Comparison of ENCODE assay signal across 1 cellular context in the genomic region with DNA sequence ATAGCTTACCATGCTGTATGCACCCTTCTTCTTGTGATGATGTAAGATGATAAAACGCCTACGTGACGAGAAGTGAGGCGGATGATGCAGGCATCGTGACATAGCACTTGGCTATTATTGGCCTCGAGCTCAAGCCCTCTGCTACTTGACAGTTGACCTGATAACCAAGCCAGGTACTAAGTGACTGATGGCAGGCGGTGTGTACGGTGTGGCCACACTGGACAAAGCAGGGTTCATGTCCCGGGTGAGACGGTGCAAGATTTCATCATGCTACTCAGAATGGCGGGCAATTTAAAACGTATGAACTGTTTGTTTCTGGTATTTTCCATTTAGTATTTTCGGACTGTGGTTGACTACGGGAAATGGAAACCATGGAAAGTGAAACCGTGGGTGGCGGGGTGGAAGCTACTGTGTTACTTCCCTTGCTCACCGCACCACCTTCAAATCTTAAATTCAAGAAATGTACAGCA.
TF ChIP-seq lines count a peak whose summit lies in the region.

No MANE protein-coding gene starts in this region.

TF ChIP-seq in K562, 482 proteins besides CTCF, POLR2A, EP300 and RAD21 (continued from another document and continues in another):
- TF ChIP-seq, protein P1, sequence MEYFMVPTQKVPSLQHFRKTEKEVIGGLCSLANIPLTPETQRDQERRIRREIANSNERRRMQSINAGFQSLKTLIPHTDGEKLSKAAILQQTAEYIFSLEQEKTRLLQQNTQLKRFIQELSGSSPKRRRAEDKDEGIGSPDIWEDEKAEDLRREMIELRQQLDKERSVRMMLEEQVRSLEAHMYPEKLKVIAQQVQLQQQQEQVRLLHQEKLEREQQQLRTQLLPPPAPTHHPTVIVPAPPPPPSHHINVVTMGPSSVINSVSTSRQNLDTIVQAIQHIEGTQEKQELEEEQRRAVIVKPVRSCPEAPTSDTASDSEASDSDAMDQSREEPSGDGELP (CRISPR knock-in tag; IDR thresholded peaks at IDR 0.05; ENCODE audit: borderline replicate concordance) = no peak
- TF ChIP-seq RBFOX2 (IDR thresholded peaks at IDR 0.05; ENCODE audit: low read depth, low read length) (no peak; the same call in 1 of the 2 replicates), PML (IDR thresholded peaks at IDR 0.05; ENCODE audit: low read length) (no peak), MTA1 (IDR thresholded peaks at IDR 0.05; ENCODE audit: borderline replicate concordance) (0 out of 2 replicates have a peak, but pooled peaks have one; percentile 21), RBM25 (IDR thresholded peaks at IDR 0.05; ENCODE audit: low read depth, low read length, severe bottlenecking) (no peak), PCBP2 (IDR thresholded peaks at IDR 0.05; ENCODE audit: low read depth, low read length, poor library complexity, severe bottlenecking) (no peak), ZNF143 (CRISPR knock-in tag; IDR thresholded peaks at IDR 0.05) (no peak), BACH1 (tag; IDR thresholded peaks at IDR 0.05) (0 out of 2 replicates have a peak, but pooled peaks have one; percentile 65), HMG20B (CRISPR knock-in tag; IDR thresholded peaks at IDR 0.05) (no peak), TEAD4 (IDR thresholded peaks at IDR 0.05; ENCODE audit: low read length) (peak; percentile 19; the same call in 1 of the 2 replicates), TEAD4 (CRISPR knock-in tag; IDR thresholded peaks at IDR 0.05; ENCODE audit: borderline replicate concordance) (no peak), HNRNPL (IDR thresholded peaks at IDR 0.05; ENCODE audit: low read depth, low read length) (no peak), NR4A1 (CRISPR knock-in tag; IDR thresholded peaks at IDR 0.05) (no peak), NR4A1 (tag; IDR thresholded peaks at IDR 0.05) (peak; percentile 46; the same call in 1 of the 2 replicates), NR2C2 (CRISPR knock-in tag; IDR thresholded peaks at IDR 0.05) (no peak), NR2C2 (tag; IDR thresholded peaks at IDR 0.05) (peak; percentile 72), PRPF4 (IDR thresholded peaks at IDR 0.05; ENCODE audit: insufficient read depth, low read depth, low read length, poor library complexity, severe bottlenecking) (no peak), COPS2 (conservative IDR thresholded peaks at IDR 0.05) (no peak), POLR2AphosphoS5 (IDR thresholded peaks at IDR 0.05; ENCODE audit: control insufficient read depth, insufficient read depth, low read depth, low read length) (no peak), HDAC2 (IDR thresholded peaks at IDR 0.05) (0 out of 2 replicates have a peak, but pooled peaks have one; percentile 24), SIN3A (IDR thresholded peaks at IDR 0.05; ENCODE audit: borderline replicate concordance in 2 of 2, control insufficient read depth in 1 of 2, low read depth in 2 of 2, low read length in 2 of 2) (no peak), ZNF41 (CRISPR knock-in tag; conservative IDR thresholded peaks at IDR 0.05) (no peak), JUN (IDR thresholded peaks at IDR 0.05; ENCODE audit: borderline replicate concordance, low read depth, low read length) (0 out of 2 replicates have a peak, but pooled peaks have one; percentile 5), JUN (CRISPR knock-in tag; IDR thresholded peaks at IDR 0.05; ENCODE audit: borderline replicate concordance) (no peak), DMBX1 (CRISPR knock-in tag; IDR thresholded peaks at IDR 0.05; ENCODE audit: borderline replicate concordance) (no peak), ZNF75A (CRISPR knock-in tag; IDR thresholded peaks at IDR 0.05) (no peak), NR2C1 (IDR thresholded peaks at IDR 0.05) (0 out of 2 replicates have a peak, but pooled peaks have one; percentile 14), NR2C1 (tag; IDR thresholded peaks at IDR 0.05) (peak; percentile 48), RUNX1 (IDR thresholded peaks at IDR 0.05; ENCODE audit: low read depth) (no peak), KAT8 (IDR thresholded peaks at IDR 0.05; ENCODE audit: low read depth) (no peak), SOX6 (IDR thresholded peaks at IDR 0.05) (peak; percentile 17; the same call in 1 of the 2 replicates), MAZ (CRISPR knock-in tag; conservative IDR thresholded peaks at IDR 0.05 in 1 of 2, IDR thresholded peaks at IDR 0.05 in 1 of 2) (no peak), CBFA2T2 (conservative IDR thresholded peaks at IDR 0.05) (no peak), CREB1 (IDR thresholded peaks at IDR 0.05) (peak; percentile 91), CREB1 (CRISPR knock-in tag; IDR thresholded peaks at IDR 0.05) (peak; percentile 86), EHMT2 (IDR thresholded peaks at IDR 0.05) (peak; percentile 61; the same call in 1 of the 2 replicates)
- TF ChIP-seq, protein P2, sequence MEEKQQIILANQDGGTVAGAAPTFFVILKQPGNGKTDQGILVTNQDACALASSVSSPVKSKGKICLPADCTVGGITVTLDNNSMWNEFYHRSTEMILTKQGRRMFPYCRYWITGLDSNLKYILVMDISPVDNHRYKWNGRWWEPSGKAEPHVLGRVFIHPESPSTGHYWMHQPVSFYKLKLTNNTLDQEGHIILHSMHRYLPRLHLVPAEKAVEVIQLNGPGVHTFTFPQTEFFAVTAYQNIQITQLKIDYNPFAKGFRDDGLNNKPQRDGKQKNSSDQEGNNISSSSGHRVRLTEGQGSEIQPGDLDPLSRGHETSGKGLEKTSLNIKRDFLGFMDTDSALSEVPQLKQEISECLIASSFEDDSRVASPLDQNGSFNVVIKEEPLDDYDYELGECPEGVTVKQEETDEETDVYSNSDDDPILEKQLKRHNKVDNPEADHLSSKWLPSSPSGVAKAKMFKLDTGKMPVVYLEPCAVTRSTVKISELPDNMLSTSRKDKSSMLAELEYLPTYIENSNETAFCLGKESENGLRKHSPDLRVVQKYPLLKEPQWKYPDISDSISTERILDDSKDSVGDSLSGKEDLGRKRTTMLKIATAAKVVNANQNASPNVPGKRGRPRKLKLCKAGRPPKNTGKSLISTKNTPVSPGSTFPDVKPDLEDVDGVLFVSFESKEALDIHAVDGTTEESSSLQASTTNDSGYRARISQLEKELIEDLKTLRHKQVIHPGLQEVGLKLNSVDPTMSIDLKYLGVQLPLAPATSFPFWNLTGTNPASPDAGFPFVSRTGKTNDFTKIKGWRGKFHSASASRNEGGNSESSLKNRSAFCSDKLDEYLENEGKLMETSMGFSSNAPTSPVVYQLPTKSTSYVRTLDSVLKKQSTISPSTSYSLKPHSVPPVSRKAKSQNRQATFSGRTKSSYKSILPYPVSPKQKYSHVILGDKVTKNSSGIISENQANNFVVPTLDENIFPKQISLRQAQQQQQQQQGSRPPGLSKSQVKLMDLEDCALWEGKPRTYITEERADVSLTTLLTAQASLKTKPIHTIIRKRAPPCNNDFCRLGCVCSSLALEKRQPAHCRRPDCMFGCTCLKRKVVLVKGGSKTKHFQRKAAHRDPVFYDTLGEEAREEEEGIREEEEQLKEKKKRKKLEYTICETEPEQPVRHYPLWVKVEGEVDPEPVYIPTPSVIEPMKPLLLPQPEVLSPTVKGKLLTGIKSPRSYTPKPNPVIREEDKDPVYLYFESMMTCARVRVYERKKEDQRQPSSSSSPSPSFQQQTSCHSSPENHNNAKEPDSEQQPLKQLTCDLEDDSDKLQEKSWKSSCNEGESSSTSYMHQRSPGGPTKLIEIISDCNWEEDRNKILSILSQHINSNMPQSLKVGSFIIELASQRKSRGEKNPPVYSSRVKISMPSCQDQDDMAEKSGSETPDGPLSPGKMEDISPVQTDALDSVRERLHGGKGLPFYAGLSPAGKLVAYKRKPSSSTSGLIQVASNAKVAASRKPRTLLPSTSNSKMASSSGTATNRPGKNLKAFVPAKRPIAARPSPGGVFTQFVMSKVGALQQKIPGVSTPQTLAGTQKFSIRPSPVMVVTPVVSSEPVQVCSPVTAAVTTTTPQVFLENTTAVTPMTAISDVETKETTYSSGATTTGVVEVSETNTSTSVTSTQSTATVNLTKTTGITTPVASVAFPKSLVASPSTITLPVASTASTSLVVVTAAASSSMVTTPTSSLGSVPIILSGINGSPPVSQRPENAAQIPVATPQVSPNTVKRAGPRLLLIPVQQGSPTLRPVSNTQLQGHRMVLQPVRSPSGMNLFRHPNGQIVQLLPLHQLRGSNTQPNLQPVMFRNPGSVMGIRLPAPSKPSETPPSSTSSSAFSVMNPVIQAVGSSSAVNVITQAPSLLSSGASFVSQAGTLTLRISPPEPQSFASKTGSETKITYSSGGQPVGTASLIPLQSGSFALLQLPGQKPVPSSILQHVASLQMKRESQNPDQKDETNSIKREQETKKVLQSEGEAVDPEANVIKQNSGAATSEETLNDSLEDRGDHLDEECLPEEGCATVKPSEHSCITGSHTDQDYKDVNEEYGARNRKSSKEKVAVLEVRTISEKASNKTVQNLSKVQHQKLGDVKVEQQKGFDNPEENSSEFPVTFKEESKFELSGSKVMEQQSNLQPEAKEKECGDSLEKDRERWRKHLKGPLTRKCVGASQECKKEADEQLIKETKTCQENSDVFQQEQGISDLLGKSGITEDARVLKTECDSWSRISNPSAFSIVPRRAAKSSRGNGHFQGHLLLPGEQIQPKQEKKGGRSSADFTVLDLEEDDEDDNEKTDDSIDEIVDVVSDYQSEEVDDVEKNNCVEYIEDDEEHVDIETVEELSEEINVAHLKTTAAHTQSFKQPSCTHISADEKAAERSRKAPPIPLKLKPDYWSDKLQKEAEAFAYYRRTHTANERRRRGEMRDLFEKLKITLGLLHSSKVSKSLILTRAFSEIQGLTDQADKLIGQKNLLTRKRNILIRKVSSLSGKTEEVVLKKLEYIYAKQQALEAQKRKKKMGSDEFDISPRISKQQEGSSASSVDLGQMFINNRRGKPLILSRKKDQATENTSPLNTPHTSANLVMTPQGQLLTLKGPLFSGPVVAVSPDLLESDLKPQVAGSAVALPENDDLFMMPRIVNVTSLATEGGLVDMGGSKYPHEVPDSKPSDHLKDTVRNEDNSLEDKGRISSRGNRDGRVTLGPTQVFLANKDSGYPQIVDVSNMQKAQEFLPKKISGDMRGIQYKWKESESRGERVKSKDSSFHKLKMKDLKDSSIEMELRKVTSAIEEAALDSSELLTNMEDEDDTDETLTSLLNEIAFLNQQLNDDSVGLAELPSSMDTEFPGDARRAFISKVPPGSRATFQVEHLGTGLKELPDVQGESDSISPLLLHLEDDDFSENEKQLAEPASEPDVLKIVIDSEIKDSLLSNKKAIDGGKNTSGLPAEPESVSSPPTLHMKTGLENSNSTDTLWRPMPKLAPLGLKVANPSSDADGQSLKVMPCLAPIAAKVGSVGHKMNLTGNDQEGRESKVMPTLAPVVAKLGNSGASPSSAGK (IDR thresholded peaks at IDR 0.05) = peak; percentile 87
- TF ChIP-seq, protein P3, sequence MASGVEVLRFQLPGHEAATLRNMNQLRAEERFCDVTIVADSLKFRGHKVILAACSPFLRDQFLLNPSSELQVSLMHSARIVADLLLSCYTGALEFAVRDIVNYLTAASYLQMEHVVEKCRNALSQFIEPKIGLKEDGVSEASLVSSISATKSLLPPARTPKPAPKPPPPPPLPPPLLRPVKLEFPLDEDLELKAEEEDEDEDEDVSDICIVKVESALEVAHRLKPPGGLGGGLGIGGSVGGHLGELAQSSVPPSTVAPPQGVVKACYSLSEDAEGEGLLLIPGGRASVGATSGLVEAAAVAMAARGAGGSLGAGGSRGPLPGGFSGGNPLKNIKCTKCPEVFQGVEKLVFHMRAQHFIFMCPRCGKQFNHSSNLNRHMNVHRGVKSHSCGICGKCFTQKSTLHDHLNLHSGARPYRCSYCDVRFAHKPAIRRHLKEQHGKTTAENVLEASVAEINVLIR (CRISPR knock-in tag; IDR thresholded peaks at IDR 0.05) = peak; percentile 71
- TF ChIP-seq, protein P4, sequence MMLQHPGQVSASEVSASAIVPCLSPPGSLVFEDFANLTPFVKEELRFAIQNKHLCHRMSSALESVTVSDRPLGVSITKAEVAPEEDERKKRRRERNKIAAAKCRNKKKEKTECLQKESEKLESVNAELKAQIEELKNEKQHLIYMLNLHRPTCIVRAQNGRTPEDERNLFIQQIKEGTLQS (IDR thresholded peaks at IDR 0.05) = peak; percentile 92
- TF ChIP-seq, protein P4 (CRISPR knock-in tag; conservative IDR thresholded peaks at IDR 0.05) = no peak
- TF ChIP-seq, protein P5, sequence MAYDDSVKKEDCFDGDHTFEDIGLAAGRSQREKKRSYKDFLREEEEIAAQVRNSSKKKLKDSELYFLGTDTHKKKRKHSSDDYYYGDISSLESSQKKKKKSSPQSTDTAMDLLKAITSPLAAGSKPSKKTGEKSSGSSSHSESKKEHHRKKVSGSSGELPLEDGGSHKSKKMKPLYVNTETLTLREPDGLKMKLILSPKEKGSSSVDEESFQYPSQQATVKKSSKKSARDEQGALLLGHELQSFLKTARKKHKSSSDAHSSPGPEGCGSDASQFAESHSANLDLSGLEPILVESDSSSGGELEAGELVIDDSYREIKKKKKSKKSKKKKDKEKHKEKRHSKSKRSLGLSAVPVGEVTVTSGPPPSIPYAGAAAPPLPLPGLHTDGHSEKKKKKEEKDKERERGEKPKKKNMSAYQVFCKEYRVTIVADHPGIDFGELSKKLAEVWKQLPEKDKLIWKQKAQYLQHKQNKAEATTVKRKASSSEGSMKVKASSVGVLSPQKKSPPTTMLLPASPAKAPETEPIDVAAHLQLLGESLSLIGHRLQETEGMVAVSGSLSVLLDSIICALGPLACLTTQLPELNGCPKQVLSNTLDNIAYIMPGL (CRISPR knock-in tag; IDR thresholded peaks at IDR 0.05) = no peak
- TF ChIP-seq, protein P6, sequence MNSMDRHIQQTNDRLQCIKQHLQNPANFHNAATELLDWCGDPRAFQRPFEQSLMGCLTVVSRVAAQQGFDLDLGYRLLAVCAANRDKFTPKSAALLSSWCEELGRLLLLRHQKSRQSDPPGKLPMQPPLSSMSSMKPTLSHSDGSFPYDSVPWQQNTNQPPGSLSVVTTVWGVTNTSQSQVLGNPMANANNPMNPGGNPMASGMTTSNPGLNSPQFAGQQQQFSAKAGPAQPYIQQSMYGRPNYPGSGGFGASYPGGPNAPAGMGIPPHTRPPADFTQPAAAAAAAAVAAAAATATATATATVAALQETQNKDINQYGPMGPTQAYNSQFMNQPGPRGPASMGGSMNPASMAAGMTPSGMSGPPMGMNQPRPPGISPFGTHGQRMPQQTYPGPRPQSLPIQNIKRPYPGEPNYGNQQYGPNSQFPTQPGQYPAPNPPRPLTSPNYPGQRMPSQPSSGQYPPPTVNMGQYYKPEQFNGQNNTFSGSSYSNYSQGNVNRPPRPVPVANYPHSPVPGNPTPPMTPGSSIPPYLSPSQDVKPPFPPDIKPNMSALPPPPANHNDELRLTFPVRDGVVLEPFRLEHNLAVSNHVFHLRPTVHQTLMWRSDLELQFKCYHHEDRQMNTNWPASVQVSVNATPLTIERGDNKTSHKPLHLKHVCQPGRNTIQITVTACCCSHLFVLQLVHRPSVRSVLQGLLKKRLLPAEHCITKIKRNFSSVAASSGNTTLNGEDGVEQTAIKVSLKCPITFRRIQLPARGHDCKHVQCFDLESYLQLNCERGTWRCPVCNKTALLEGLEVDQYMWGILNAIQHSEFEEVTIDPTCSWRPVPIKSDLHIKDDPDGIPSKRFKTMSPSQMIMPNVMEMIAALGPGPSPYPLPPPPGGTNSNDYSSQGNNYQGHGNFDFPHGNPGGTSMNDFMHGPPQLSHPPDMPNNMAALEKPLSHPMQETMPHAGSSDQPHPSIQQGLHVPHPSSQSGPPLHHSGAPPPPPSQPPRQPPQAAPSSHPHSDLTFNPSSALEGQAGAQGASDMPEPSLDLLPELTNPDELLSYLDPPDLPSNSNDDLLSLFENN (IDR thresholded peaks at IDR 0.05; ENCODE audit: low read depth in 2 of 2, low read length in 2 of 2) = no peak
- TF ChIP-seq, protein P7, sequence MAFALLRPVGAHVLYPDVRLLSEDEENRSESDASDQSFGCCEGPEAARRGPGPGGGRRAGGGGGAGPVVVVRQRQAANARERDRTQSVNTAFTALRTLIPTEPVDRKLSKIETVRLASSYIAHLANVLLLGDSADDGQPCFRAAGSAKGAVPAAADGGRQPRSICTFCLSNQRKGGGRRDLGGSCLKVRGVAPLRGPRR (CRISPR knock-in tag; IDR thresholded peaks at IDR 0.05) = no peak
